In genomic region chr4:167831853-167832252, GRCh38 we compare ENCODE assay signal across 1 cellular context.
TF ChIP-seq lines count a peak whose summit lies in the region.

No MANE protein-coding gene starts in this region.

TF ChIP-seq in K562, 482 proteins besides CTCF, POLR2A, EP300 and RAD21 (continued from another document):
- TF ChIP-seq CEBPB (tag; IDR thresholded peaks at IDR 0.05) (peak; percentile 27; the same call in 1 of the 2 replicates), NFATC3 (IDR thresholded peaks at IDR 0.05) (no peak)
TF ChIP-seq in K562: peak in this region for 2.
